25 cellular contexts compared by ENCODE assay signal in the genomic region with DNA sequence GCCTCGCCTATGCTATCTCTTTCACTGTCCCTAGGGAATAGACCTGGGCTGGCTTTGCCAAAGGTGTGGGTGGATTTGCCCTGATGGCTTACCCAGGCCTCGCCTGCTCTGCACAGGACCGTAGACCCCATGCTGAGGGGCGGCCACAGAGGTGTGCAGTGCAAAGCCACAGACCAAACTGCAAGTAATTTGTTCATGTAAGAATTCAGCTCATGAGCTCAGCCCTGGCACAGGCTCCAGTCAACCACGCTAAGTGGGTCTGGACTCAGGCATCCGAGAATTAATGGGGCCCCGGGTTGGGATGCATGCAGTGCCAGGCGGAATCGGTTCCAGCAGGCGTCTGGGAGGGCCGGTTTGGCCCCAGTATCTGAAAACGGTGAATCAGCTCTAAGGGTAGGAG.
"Had no signal": no experiment of that assay in that cellular context is flagged by ENCODE, and none has a peak within 500 bp of the region (broad histone marks: within the 10 kb centered on the region; RNA-seq: fewer than 3 reads in every experiment).

No MANE protein-coding gene starts in this region.

- H3K36me3 Mint-ChIP-seq: activated naive CD8-positive, alpha-beta T cell treated with anti-CD3 and anti-CD28 coated beads, Interleukin-2, amount 10 ng/mL, durations not matched to agents 7 days and 5 days had no signal

- H3K36me3 ChIP-seq: neutrophil, pancreas, upper lobe of left lung had no signal

- H3K9me3 ChIP-seq: neutrophil, pancreas, upper lobe of left lung had no signal

- H3K4me1 ChIP-seq: pancreas, upper lobe of left lung had no signal

- DNase-seq: activated CD4-positive, alpha-beta T cell treated with anti-CD3 and anti-CD28 coated beads for 4 hours; activated CD4-positive, alpha-beta T cell treated with anti-CD3 and anti-CD28 coated beads, Interleukin-2, amount 50 U/mL, for 48 hours; activated CD4-positive, CD25-positive, alpha-beta regulatory T cell; activated CD8-positive, alpha-beta memory T cell treated with anti-CD3 and anti-CD28 coated beads, Interleukin-2, amount 50 U/mL, for 48 hours; activated naive CD4-positive, alpha-beta T cell; activated naive CD8-positive, alpha-beta T cell treated with anti-CD3 and anti-CD28 coated beads, Interleukin-2, amount 10 ng/mL, durations not matched to agents 7 days and 5 days; activated T-cell treated with anti-CD3 and anti-CD28 coated beads, Interleukin-2, amount 50 U/mL, for 4 hours; amniotic stem cell; dermis blood vessel endothelial cell; effector memory CD4-positive, alpha-beta T cell; glutamatergic neuron; stimulated activated CD4-positive, alpha-beta T cell treated with anti-CD3 and anti-CD28 coated beads, Interleukin-12 subunit alpha, Interleukin-12 subunit beta, amount 100 ng/mL, for 4 hours; stimulated activated CD4-positive, alpha-beta T cell treated with anti-CD3 and anti-CD28 coated beads, Interleukin-4, amount 100 ng/mL, for 4 hours; stimulated activated naive CD8-positive, alpha-beta T cell treated with anti-CD3 and anti-CD28 coated beads, Interleukin-15, Interleukin-2, amounts not matched to agents 100 U/mL and 50 U/mL, for 24 hours; T-helper 17 cell; upper lobe of left lung had no signal

- H3K27ac Mint-ChIP-seq: activated naive CD8-positive, alpha-beta T cell treated with anti-CD3 and anti-CD28 coated beads, Interleukin-2, amount 10 ng/mL, durations not matched to agents 7 days and 5 days; activated T-helper 2 cell treated with anti-CD3 and anti-CD28 coated beads, Interferon-gamma antibody, Interleukin-2, Interleukin-4, amounts not matched to agents 10 μg/mL and 5 μg/mL and 100 μg/mL, durations not matched to agents 14 hours and 24 hours and 36 hours; memory B cell; natural killer cell treated with Interleukin-12 subunit alpha and Interleukin-12 subunit beta and Interleukin-15 and Interleukin-18, amount 100 ng/mL, for 72 hours; T-helper 17 cell had no signal

- H3K4me2 ChIP-seq: hepatocyte had no signal

- ATAC-seq: activated T-cell treated with anti-CD3 and anti-CD28 coated beads, Interleukin-2, amount 50 U/mL, for 4 hours; esophagus mucosa; natural killer cell treated with Interleukin-12 subunit alpha and Interleukin-12 subunit beta and Interleukin-15 and Interleukin-18, amount 100 ng/mL, for 72 hours; pancreas; right cardiac atrium; stimulated activated naive CD8-positive, alpha-beta T cell treated with anti-CD3 and anti-CD28 coated beads, Interleukin-15, Interleukin-2, amounts not matched to agents 100 U/mL and 50 U/mL, for 24 hours; T-helper 17 cell had no signal

- H3K9me3 Mint-ChIP-seq: activated naive CD8-positive, alpha-beta T cell treated with anti-CD3 and anti-CD28 coated beads, Interleukin-2, amount 10 ng/mL, durations not matched to agents 7 days and 5 days; activated T-cell treated with anti-CD3 and anti-CD28 coated beads, Interleukin-2, amount 50 U/mL, for 4 hours; activated T-helper 2 cell treated with anti-CD3 and anti-CD28 coated beads, Interferon-gamma antibody, Interleukin-2, Interleukin-4, amounts not matched to agents 10 μg/mL and 5 μg/mL and 100 μg/mL, durations not matched to agents 14 hours and 24 hours and 36 hours; natural killer cell treated with Interleukin-12 subunit alpha and Interleukin-12 subunit beta and Interleukin-15 and Interleukin-18, amount 100 ng/mL, for 72 hours had no signal

- H3K27me3 ChIP-seq: neutrophil, pancreas, upper lobe of left lung had no signal

- H3K27ac ChIP-seq: hepatocyte, neutrophil, pancreas, upper lobe of left lung had no signal

- H3K4me3 Mint-ChIP-seq: activated naive CD8-positive, alpha-beta T cell treated with anti-CD3 and anti-CD28 coated beads, Interleukin-2, amount 10 ng/mL, durations not matched to agents 7 days and 5 days; activated T-cell treated with anti-CD3 and anti-CD28 coated beads, Interleukin-2, amount 50 U/mL, for 4 hours; brain; memory B cell; natural killer cell treated with Interleukin-12 subunit alpha and Interleukin-12 subunit beta and Interleukin-15 and Interleukin-18, amount 100 ng/mL, for 72 hours; T-helper 17 cell had no signal

- H3K4me3 ChIP-seq: hepatocyte, pancreas, upper lobe of left lung had no signal

- H3K4me1 Mint-ChIP-seq: activated naive CD8-positive, alpha-beta T cell treated with anti-CD3 and anti-CD28 coated beads, Interleukin-2, amount 10 ng/mL, durations not matched to agents 7 days and 5 days; memory B cell; T-helper 17 cell had no signal

- H2AFZ ChIP-seq: hepatocyte had no signal
